10 cellular contexts compared by ENCODE assay signal in genomic region chr10:80497187-80498038, GRCh38. TPM values are rescaled to one million over a fixed set of nuclear protein-coding genes. Genes with fewer than 3 reads are reported as not detected.
A peak's percentile ranks its signal among the peaks of the same experiment; 100 is the strongest.
DNase-seq lines count a peak whose midpoint lies in the region; FAIRE-seq and TF ChIP-seq lines count a peak whose summit lies in the region.
"Had no signal": no experiment of that assay in that cellular context is flagged by ENCODE, and none has a peak within 500 bp of the region (broad histone marks: within the 10 kb centered on the region; RNA-seq: fewer than 3 reads in every experiment).

No MANE protein-coding gene starts in this region.

- intact Hi-C loops in kidney (cut with DNase I) = no loop called here

- H3K36me3 ChIP-seq in kidney (ENCODE audit: control insufficient read depth in 1 of 2, insufficient read depth in 2 of 2, low read length in 2 of 2) = peaks cover 3 to 17% of the 10 kb centered on the region in 2 donors

- peak overlapping the region in 1 of 2 donors; percentile 51 for H3K9ac ChIP-seq in kidney (ENCODE audit: low read length in 2 of 2)

- in situ Hi-C loops in astrocyte of the spinal cord (cut with HindIII; ENCODE audit: low sequenced_read_pairs) = no loop called here

- DNase-seq in NCI-H748 (lab: John Stamatoyannopoulos, UW; ENCODE audit: unreplicated experiment) (peak; percentile 31), NCI-H748 treated with DMSO at 0.1 percent for 48 hours (lab: John Stamatoyannopoulos, UW) (no peak), astrocyte of the spinal cord (ENCODE audit: low read depth, low spot score) (peak; percentile 52), kidney (no peak), substantia nigra (lab: John Stamatoyannopoulos, UW) (peak in 1 of 49 donors; percentile 22), COLO668 (lab: John Stamatoyannopoulos, UW; ENCODE audit: unreplicated experiment) (no peak), SKM-1 treated with dmso at 0.1 percent for 144 hours (lab: John Stamatoyannopoulos, UW; ENCODE audit: unreplicated experiment) (no peak), NCI-H1930 (lab: John Stamatoyannopoulos, UW) (no peak)

- H3K27ac ChIP-seq in kidney (ENCODE audit: low read depth in 2 of 2, low read length in 2 of 2) (peak overlapping the region; percentile 82 to 93), substantia nigra (ENCODE audit: low read depth, low read length, poor library complexity, severe bottlenecking) (peak overlapping the region; percentile 83)

- no peaks in the 10 kb centered on the region for H3K9me3 ChIP-seq in kidney (ENCODE audit: control insufficient read depth in 1 of 2, low read length in 2 of 2)

- no peak overlapping the region for H3K4me3 ChIP-seq in astrocyte of the spinal cord (ENCODE audit: low read depth, low read length)
- no peak overlapping the region for H3K4me3 ChIP-seq in kidney (ENCODE audit: low read length in 2 of 2)

- peaks cover 55 to 59% of the 10 kb centered on the region in 2 donors for H3K4me1 ChIP-seq in kidney (ENCODE audit: control insufficient read depth in 1 of 2, insufficient read depth in 1 of 2, low read depth in 1 of 2, low read length in 2 of 2)

- FAIRE-seq in kidney (lab: Jason Lieb, UNC) = no peak
- FAIRE-seq: A204.1 had no signal

- TF ChIP-seq CTCF in astrocyte of the spinal cord (IDR thresholded peaks at IDR 0.05; ENCODE audit: low read depth, low read length) = no peak
- TF ChIP-seq CTCF in kidney (IDR thresholded peaks at IDR 0.05; ENCODE audit: borderline replicate concordance, extremely low read depth, insufficient read depth) = no peak

RNA-seq across cellular contexts. Expression of gene SH2D4B, which starts 40.3 kb away (rescaled TPM):
- total RNA-seq in kidney = 0.09 TPM
- polyA plus RNA-seq in kidney (ENCODE audit: insufficient read depth, low read depth, low replicate concordance) = not detected
- total RNA-seq: myocyte had no signal

RNA-seq across cellular contexts. Expression of gene TSPAN14, which starts 43.3 kb away (rescaled TPM):
- total RNA-seq in kidney = 183 TPM
- 36.8 TPM for polyA plus RNA-seq in kidney (ENCODE audit: insufficient read depth, low read depth, low replicate concordance)

Comparison
In these comparisons a context has a peak if more than half of its experiments do, and no peak if none do; other contexts are left out.
1. DNase-seq: peak in NCI-H748 (single experiment) and astrocyte of the spinal cord (single experiment); none in NCI-H748 treated with DMSO at 0.1 percent for 48 hours (single experiment), kidney (single experiment), COLO668 (single experiment), SKM-1 treated with dmso at 0.1 percent for 144 hours (single experiment) and NCI-H1930 (0 of 2).